ENCODE assay signal across 32 cellular contexts in the genomic region with DNA sequence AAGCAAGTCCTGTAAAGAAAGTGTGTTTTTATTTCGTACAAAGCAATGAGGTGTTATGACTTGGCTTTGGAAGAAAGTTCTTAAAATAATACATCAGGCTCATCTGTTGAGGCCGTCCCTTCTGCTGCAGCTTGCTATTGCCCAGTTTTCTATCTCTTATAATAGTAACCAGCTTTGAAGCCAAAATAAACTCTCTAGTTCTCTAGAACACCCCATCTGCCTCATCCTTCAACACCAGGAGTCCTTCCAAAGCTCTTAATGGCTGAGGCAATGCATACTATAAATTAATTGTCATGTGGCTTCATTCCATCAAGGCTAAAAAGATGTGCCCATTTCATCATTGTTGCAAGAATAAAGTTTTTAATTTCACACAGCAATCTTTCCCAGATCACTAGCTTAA.
"Had no signal": no experiment of that assay in that cellular context is flagged by ENCODE, and none has a peak within 500 bp of the region (broad histone marks: within the 10 kb centered on the region; RNA-seq: fewer than 3 reads in every experiment).

No MANE protein-coding gene starts in this region.

- H3K9me3 ChIP-seq: ascending aorta, gastroesophageal sphincter, lower lobe of right lung, right lobe of liver, thyroid gland, upper lobe of left lung had no signal

- H3K79me2 ChIP-seq: parathyroid adenoma had no signal

- DNase-seq: activated CD4-positive, alpha-beta T cell treated with anti-CD3 and anti-CD28 coated beads for 48 hours; activated CD4-positive, alpha-beta T cell treated with anti-CD3 and anti-CD28 coated beads, Interleukin-2, amount 50 U/mL, for 48 hours; activated CD8-positive, alpha-beta memory T cell treated with anti-CD3 and anti-CD28 coated beads for 24 hours; activated effector memory CD4-positive, alpha-beta T cell treated with Interleukin-2 at 50 U/mL for 16 hours; activated naive CD4-positive, alpha-beta T cell treated with anti-CD3 and anti-CD28 coated beads for 36 hours; activated naive CD8-positive, alpha-beta T cell treated with anti-CD3 and anti-CD28 coated beads, Interleukin-2, amount 10 ng/mL, durations not matched to agents 7 days and 5 days; effector memory CD4-positive, alpha-beta T cell; hypothalamus; immature natural killer cell; kidney; lower lobe of right lung; mesenchymal stem cell; natural killer cell; occipital lobe; right lobe of liver; small intestine; stimulated activated CD4-positive, alpha-beta T cell treated with anti-CD3 and anti-CD28 coated beads, Interleukin-4, amount 100 ng/mL, for 24 hours; stimulated activated naive CD8-positive, alpha-beta T cell treated with anti-CD3 and anti-CD28 coated beads, Interleukin-15, amount 100 ng/mL, for 72 hours; substantia nigra; thyroid gland; upper lobe of left lung; WERI-Rb-1 had no signal

- H3K4me3 ChIP-seq: ascending aorta, cardiac muscle cell, coronary artery, dorsolateral prefrontal cortex, gastroesophageal sphincter, lower lobe of right lung, neural progenitor cell, right lobe of liver, thyroid gland, upper lobe of left lung had no signal

- ATAC-seq: activated CD4-positive, CD25-positive, alpha-beta regulatory T cell treated with anti-CD3 and anti-CD28 coated beads, Interleukin-2, amount 50 U/mL, for 24 hours; gastroesophageal sphincter; lower lobe of right lung; natural killer cell; right lobe of liver; stimulated activated effector memory CD8-positive, alpha-beta T cell treated with anti-CD3 and anti-CD28 coated beads, Interleukin-12 subunit alpha, Interleukin-12 subunit beta, amount 100 ng/mL, for 72 hours; stimulated activated naive CD8-positive, alpha-beta T cell treated with anti-CD3 and anti-CD28 coated beads, Interleukin-15, amount 100 ng/mL, for 72 hours had no signal

- H3K9ac ChIP-seq: neural progenitor cell, parathyroid adenoma had no signal

- H3K4me2 ChIP-seq: neural progenitor cell had no signal

- H3K27me3 ChIP-seq: ascending aorta, cardiac muscle cell, gastroesophageal sphincter, neural progenitor cell, right lobe of liver, thyroid gland, upper lobe of left lung had no signal

- H3K4me1 ChIP-seq: ascending aorta, lower lobe of right lung, neural progenitor cell, parathyroid adenoma, right lobe of liver, upper lobe of left lung had no signal

- FAIRE-seq: kidney, small intestine, TTC549 had no signal

- H3K36me3 ChIP-seq: ascending aorta, cardiac muscle cell, gastroesophageal sphincter, lower lobe of right lung, neural progenitor cell, right lobe of liver, thyroid gland, upper lobe of left lung, WERI-Rb-1 had no signal

- H3K27ac ChIP-seq: ascending aorta, cardiac muscle cell, coronary artery, lower lobe of right lung, neural progenitor cell, parathyroid adenoma, right lobe of liver, thyroid gland, upper lobe of left lung, WERI-Rb-1 had no signal

- H2AFZ ChIP-seq: neural progenitor cell, parathyroid adenoma had no signal
